In genomic region chr12:4648499-4649357, GRCh38 we compare ENCODE assay signal across 8 cellular contexts. TPM values are rescaled to one million over a fixed set of nuclear protein-coding genes. Genes with fewer than 3 reads are reported as not detected.
DNase-seq lines count a peak whose midpoint lies in the region; ATAC-seq, FAIRE-seq and TF ChIP-seq lines count a peak whose summit lies in the region.

Gene AKAP3, minus strand, starts transcription at chr12:4649051. Its CDS starts 10,855 bp downstream, at chr12:4638196.
Gene NDUFA9, plus strand, starts transcription at chr12:4649114. Its CDS starts 13 bp downstream, at chr12:4649127.

- POLR2A ChIA-PET in BJ (lab: Charles Lee), result interaction anchor here (0.5 kb wide), 1 partner anchor 68 kb away, joined by 10 read pairs; no protein-coding TSS in a partner anchor
- POLR2A ChIA-PET in activated CD4-positive, alpha-beta memory T cell treated with anti-CD3 and anti-CD28 coated beads for 36 hours (lab: Charles Lee), result interaction anchor here (0.7 to 1.7 kb wide), 2 partner anchors 110 to 117 kb away, joined by 3 to 5 read pairs; partner anchors contain the start of gene RAD51AP1

- H3K36me3 ChIP-seq in BJ (ENCODE audit: control insufficient read depth, insufficient read depth, low read length), result no peaks in the 10 kb centered on the region

- H3K36me3 Mint-ChIP-seq in activated CD4-positive, alpha-beta memory T cell treated with anti-CD3 and anti-CD28 coated beads for 36 hours, result no peaks in the 10 kb centered on the region

- DNase-seq in BJ (ENCODE audit: low read depth) (peak; percentile 47), GM19239 (ENCODE audit: insufficient read length, low spot score) (peak; percentile 52), NCI-H69 (lab: John Stamatoyannopoulos, UW) (peak; percentile 94), ecto neural progenitor cell (ENCODE audit: low spot score) (peak; percentile 94), lower leg skin (ENCODE audit: low spot score in 2 of 2) (peak; percentile 78 to 95)
- DNase-seq in activated CD4-positive, alpha-beta memory T cell treated with anti-CD3 and anti-CD28 coated beads for 36 hours, result peak; percentile 89
- DNase-seq in stimulated activated CD4-positive, alpha-beta T cell treated with anti-CD3 and anti-CD28 coated beads, Interleukin-4, amount 100 ng/mL, for 4 hours, result peak; percentile 67 to 75

- FAIRE-seq in GM19239 (lab: Jason Lieb, UNC), result peak; percentile 99

- intact Hi-C loops in activated CD4-positive, alpha-beta memory T cell treated with anti-CD3 and anti-CD28 coated beads for 36 hours (cut with micrococcal nuclease), result loop anchor here (1.0 to 5.0 kb wide), 3 partner anchors 44 to 179 kb away; partner anchors contain the start of gene RAD51AP1
- intact Hi-C loops in lower leg skin (cut with DNase I; ENCODE audit: low total_unique reads), result no loop called here

- TF ChIP-seq POLR2A in lower leg skin (IDR thresholded peaks at IDR 0.05), result no peak

- WGBS in lower leg skin, 2 donors, result 1 to 2% methylated on average over 39 of the region's 39 CpGs

- H3K27me3 Mint-ChIP-seq in activated CD4-positive, alpha-beta memory T cell treated with anti-CD3 and anti-CD28 coated beads for 36 hours, result no peaks in the 10 kb centered on the region

- peaks cover 41% of the 10 kb centered on the region for H3K4me1 Mint-ChIP-seq in activated CD4-positive, alpha-beta memory T cell treated with anti-CD3 and anti-CD28 coated beads for 36 hours (ENCODE audit: low read depth)

- peak within 1 kb of the TSS; percentile 93 for H3K4me3 Mint-ChIP-seq in activated CD4-positive, alpha-beta memory T cell treated with anti-CD3 and anti-CD28 coated beads for 36 hours

- H3K4me3 ChIP-seq in BJ (ENCODE audit: low read depth, low read length) (peak within 1 kb of the TSS; percentile 88), lower leg skin (ENCODE audit: low read depth, poor library complexity, severe bottlenecking) (peak within 1 kb of the TSS; percentile 61)

- H3K9me3 Mint-ChIP-seq in activated CD4-positive, alpha-beta memory T cell treated with anti-CD3 and anti-CD28 coated beads for 36 hours, result no peaks in the 10 kb centered on the region

- CTCF ChIA-PET in BJ (lab: Yijun Ruan, JAX), result interaction anchor here (0.9 to 1.0 kb wide), 2 partner anchors 11 to 119 kb away, joined by 4 read pairs; no protein-coding TSS in a partner anchor
- CTCF ChIA-PET in activated CD4-positive, alpha-beta memory T cell treated with anti-CD3 and anti-CD28 coated beads for 36 hours (lab: Charles Lee), result interaction anchor here (1.1 to 2.3 kb wide), 4 partner anchors 11 to 201 kb away, joined by 3 to 16 read pairs (median 4); no protein-coding TSS in a partner anchor

- H3K27ac Mint-ChIP-seq in activated CD4-positive, alpha-beta memory T cell treated with anti-CD3 and anti-CD28 coated beads for 36 hours, result peak within 1 kb of the TSS; percentile 90

- H3K27me3 ChIP-seq in BJ (ENCODE audit: control insufficient read depth, insufficient read depth, low read length), result no peaks in the 10 kb centered on the region

- TF ChIP-seq CTCF in BJ (IDR thresholded peaks at IDR 0.05; ENCODE audit: insufficient read depth, low read depth, low read length) (no peak), lower leg skin (IDR thresholded peaks at IDR 0.05) (no peak)

- peak; percentile 62 for ATAC-seq in HG03469 (IDR thresholded peaks at IDR 0.05; ENCODE audit: unreplicated experiment)

RNA-seq across cellular contexts. Expression of gene AKAP3, which starts in this region (rescaled TPM):
- polyA plus RNA-seq in BJ (2011; rRNA removed), result 0.98 and 1.1 TPM in 2 replicates
- polyA minus RNA-seq in BJ (2011; rRNA and poly(A)+ RNA removed), result 0.15 and 0.57 TPM in 2 replicates
- 1 to 10 TPM; 2.9 to 3.1 TPM for total RNA-seq in activated CD4-positive, alpha-beta memory T cell treated with anti-CD3 and anti-CD28 coated beads for 36 hours
- total RNA-seq in lower leg skin, result 1 to 10 TPM in 2 of 4 donors, under 1 TPM in 2; 0.61 to 1.4 (median 1.0) TPM

RNA-seq across cellular contexts. Expression of gene NDUFA9, which starts in this region (rescaled TPM):
- 76.1 and 111 TPM in 2 replicates for polyA plus RNA-seq in BJ (2011; rRNA removed)
- 109 and 175 TPM in 2 replicates for polyA minus RNA-seq in BJ (2011; rRNA and poly(A)+ RNA removed)
- 100 to 1,000 TPM; 119 to 122 TPM for total RNA-seq in activated CD4-positive, alpha-beta memory T cell treated with anti-CD3 and anti-CD28 coated beads for 36 hours
- 10 to 100 TPM; 22.9 to 61.8 (median 39.4) TPM for total RNA-seq in lower leg skin

Comparison
In these comparisons a context has a peak if more than half of its experiments do, and no peak if none do; other contexts are left out.
1. Peak in every context shown above with its lines: DNase-seq, ATAC-seq and H3K4me3 ChIP-seq.